Comparison of ENCODE assay signal across 21 cellular contexts in the genomic region with DNA sequence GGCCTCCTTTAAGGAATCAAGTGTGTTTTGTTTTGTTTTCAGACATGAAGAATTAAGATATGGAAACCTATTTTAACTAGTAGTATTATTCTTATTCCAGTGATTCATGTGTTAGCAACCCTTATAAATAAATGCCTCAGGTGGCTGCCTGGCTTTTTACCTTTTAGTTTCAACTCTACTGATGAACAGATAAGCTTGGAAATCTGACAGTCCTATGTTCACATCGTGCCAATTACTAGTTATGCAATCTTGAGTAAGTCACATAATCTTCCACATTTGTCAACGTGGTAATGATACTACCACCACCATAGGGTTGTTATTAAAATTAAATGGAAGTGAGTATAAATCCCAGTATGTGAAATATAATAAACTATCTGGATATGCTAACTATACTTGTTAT.
DNase-seq lines count a peak whose midpoint lies in the region; ATAC-seq and TF ChIP-seq lines count a peak whose summit lies in the region.
"Had no signal": no experiment of that assay in that cellular context is flagged by ENCODE, and none has a peak within 500 bp of the region (broad histone marks: within the 10 kb centered on the region; RNA-seq: fewer than 3 reads in every experiment).

No MANE protein-coding gene starts in this region.

- no peak for ATAC-seq in HG02763 (IDR thresholded peaks at IDR 0.05; ENCODE audit: unreplicated experiment)
- ATAC-seq: activated CD4-positive, CD25-positive, alpha-beta regulatory T cell treated with anti-CD3 and anti-CD28 coated beads, Interleukin-2, amount 50 U/mL, for 24 hours had no signal

- peak; percentile 35 for DNase-seq in NCI-H2171 treated with DMSO at 0.1 percent for 48 hours (lab: John Stamatoyannopoulos, UW)
- DNase-seq in NCI-H2171 (lab: John Stamatoyannopoulos, UW) = no peak
- DNase-seq in OCI-M1 (lab: John Stamatoyannopoulos, UW) = peak; percentile 41
- peak; percentile 28 for DNase-seq in fibroblast of mammary gland (ENCODE audit: low read depth)
- no peak for DNase-seq in activated CD4-positive, alpha-beta T cell treated with anti-CD3 and anti-CD28 coated beads, Interleukin-2, amount 50 U/mL, for 1 hour
- no peak for DNase-seq in OCI-M2 (lab: John Stamatoyannopoulos, UW; ENCODE audit: unreplicated experiment)
- DNase-seq: 8988T; activated effector memory CD4-positive, alpha-beta T cell treated with Interleukin-2 at 50 U/mL for 16 hours; amygdala; KG1; NCI-H146; NCI-H226; ovary; stimulated activated naive CD4-positive, alpha-beta T cell; T-helper 2 cell had no signal

- H3K36me3 ChIP-seq in skeletal muscle tissue (ENCODE audit: control insufficient read depth in 3 of 3, insufficient read depth in 3 of 3, low read length in 3 of 3) = no peaks in the 10 kb centered on the region
- H3K36me3 ChIP-seq: ovary, SJSA1, upper lobe of right lung had no signal

- peak overlapping the region; percentile 61 for H3K27ac ChIP-seq in skeletal muscle tissue (ENCODE audit: low read depth, low read length)
- H3K27ac ChIP-seq: SJSA1 had no signal

- H3K4me1 ChIP-seq in skeletal muscle tissue (ENCODE audit: control insufficient read depth in 3 of 3, insufficient read depth in 3 of 3, low read length in 3 of 3) = peaks cover 43 to 66% (median 47%) of the 10 kb centered on the region in 3 donors
- H3K4me1 ChIP-seq: SJSA1 had no signal

- TF ChIP-seq CTCF in fibroblast of mammary gland (conservative IDR thresholded peaks at IDR 0.05; ENCODE audit: control insufficient read depth, insufficient read depth, low read depth, low read length) = no peak

- no peaks in the 10 kb centered on the region for H3K9me3 ChIP-seq in skeletal muscle tissue (ENCODE audit: control insufficient read depth in 3 of 3, low read length in 3 of 3)
- H3K9me3 ChIP-seq: ovary, SJSA1, upper lobe of right lung had no signal

- H3K4me3 ChIP-seq in fibroblast of mammary gland (ENCODE audit: control insufficient read depth, low read depth, low read length) (no peak overlapping the region), skeletal muscle tissue (ENCODE audit: low read length in 3 of 3) (no peak overlapping the region)
- H3K4me3 ChIP-seq: GM23338, ovary, SJSA1, upper lobe of right lung had no signal

- H3K27me3 ChIP-seq in skeletal muscle tissue (ENCODE audit: control insufficient read depth in 3 of 3, insufficient read depth in 3 of 3, low read length in 3 of 3) = no peaks in the 10 kb centered on the region
- H3K27me3 ChIP-seq: ovary, upper lobe of right lung had no signal

- no peak overlapping the region for H3K9ac ChIP-seq in skeletal muscle tissue (ENCODE audit: low read depth in 1 of 3, low read length in 3 of 3)

Comparison
In these comparisons a context has a peak if more than half of its experiments do, and no peak if none do; other contexts are left out.
1. DNase-seq: peak in NCI-H2171 treated with DMSO at 0.1 percent for 48 hours (single experiment), OCI-M1 (single experiment) and fibroblast of mammary gland (single experiment); none in NCI-H2171 (single experiment), activated CD4-positive, alpha-beta T cell treated with anti-CD3 and anti-CD28 coated beads, Interleukin-2, amount 50 U/mL, for 1 hour (single experiment) and OCI-M2 (single experiment).